25 cellular contexts compared by ENCODE assay signal in the genomic region with DNA sequence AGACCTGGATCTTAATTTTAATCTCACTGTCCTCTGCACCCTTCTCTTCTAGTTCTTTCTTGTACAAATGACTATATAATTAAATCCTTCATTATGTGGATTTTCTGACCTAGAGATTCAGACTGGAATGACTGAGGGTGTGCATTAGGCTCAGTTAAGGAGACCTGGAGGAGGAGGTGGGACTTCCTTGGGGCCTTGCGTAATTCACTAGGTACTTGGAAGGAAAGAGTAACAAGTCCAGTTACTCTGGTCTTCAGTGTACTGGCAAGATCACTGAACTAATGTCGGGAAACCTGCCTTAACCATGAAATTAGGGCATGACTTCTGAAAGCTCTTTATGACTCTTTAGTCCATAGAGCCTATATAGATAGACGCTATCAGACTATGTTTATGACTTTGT.
DNase-seq lines count a peak whose midpoint lies in the region; ATAC-seq, FAIRE-seq and TF ChIP-seq lines count a peak whose summit lies in the region.
"Had no signal": no experiment of that assay in that cellular context is flagged by ENCODE, and none has a peak within 500 bp of the region (broad histone marks: within the 10 kb centered on the region; RNA-seq: fewer than 3 reads in every experiment).

No MANE protein-coding gene starts in this region.

- TF ChIP-seq CTCF in PC-3 (conservative IDR thresholded peaks at IDR 0.05; ENCODE audit: low read depth, low read length) (no peak), endodermal cell (conservative IDR thresholded peaks at IDR 0.05) (no peak), nephron progenitor cell (IDR thresholded peaks at IDR 0.05) (no peak), upper lobe of right lung (IDR thresholded peaks at IDR 0.05) (no peak), HepG2 (CRISPR knock-in tag; IDR thresholded peaks at IDR 0.05) (no peak)

- 91 to 96% methylated on average over 3 of the region's 3 CpGs for WGBS in endodermal cell (ENCODE audit: insufficient coverage in 1 of 2, insufficient read length in 1 of 2), 2 experiments
- WGBS in HepG2 (ENCODE audit: low lambda C conversion rate), result 10% methylated on average over 3 of the region's 3 CpGs

- TF ChIP-seq EP300 in HepG2 (IDR thresholded peaks at IDR 0.05; ENCODE audit: low read depth in 2 of 2, low read length in 2 of 2), result no peak
- TF ChIP-seq EP300 in HepG2 (CRISPR knock-in tag; IDR thresholded peaks at IDR 0.05; ENCODE audit: borderline replicate concordance), result no peak

- H3K4me3 Mint-ChIP-seq in endodermal cell (no peak overlapping the region), nephron progenitor cell (no peak overlapping the region)
- H3K4me3 Mint-ChIP-seq: CD4-positive, alpha-beta memory T cell; HFFc6 had no signal

- in situ Hi-C loops in HepG2 (cut with HindIII; ENCODE audit: extremely low pct_ligation_motif_present, low pct_unique_long_range_greater_than_20kb), result no loop called here

- intact Hi-C loops in PC-3 (cut with micrococcal nuclease), result no loop called here
- intact Hi-C loops in upper lobe of right lung (cut with DNase I), result no loop called here
- intact Hi-C loops in HepG2 (cut with micrococcal nuclease; ENCODE audit: unreplicated experiment), result no loop called here

- CTCF ChIA-PET in PC-3 (lab: Charles Lee), result no interaction called here
- CTCF ChIA-PET in HepG2 (lab: Yijun Ruan, JAX; ENCODE audit: low intra/inter-chr PET ratio, low total read pairs), result no interaction called here

- no peaks in the 10 kb centered on the region for H3K9me3 ChIP-seq in PC-3 (ENCODE audit: low read length)
- H3K9me3 ChIP-seq in endodermal cell (ENCODE audit: control insufficient read depth, low read length), result no peaks in the 10 kb centered on the region
- H3K9me3 ChIP-seq in upper lobe of right lung, result no peaks in the 10 kb centered on the region
- no peaks in the 10 kb centered on the region for H3K9me3 ChIP-seq in HepG2 (ENCODE audit: low read length)
- H3K9me3 ChIP-seq: HAP-1 had no signal

- no peak overlapping the region for H3K4me3 ChIP-seq in PC-3 (ENCODE audit: low read length)
- H3K4me3 ChIP-seq in endodermal cell (ENCODE audit: low read length), result no peak overlapping the region
- no peak overlapping the region for H3K4me3 ChIP-seq in upper lobe of right lung
- no peak overlapping the region for H3K4me3 ChIP-seq in HepG2 (replicated peaks in 1 of 3; ENCODE audit: insufficient read depth in 1 of 3, low read depth in 2 of 3, low read length in 3 of 3)
- H3K4me3 ChIP-seq: GM12878, HAP-1 had no signal

- DNase-seq in PC-3, result peak; percentile 22
- DNase-seq in endodermal cell, result no peak
- DNase-seq in nephron progenitor cell, result no peak
- DNase-seq in upper lobe of right lung, result no peak
- no peak for DNase-seq in HepG2 (ENCODE audit: low spot score)
- DNase-seq in AG08395 (ENCODE audit: low spot score), result no peak
- DNase-seq: CD4-positive, alpha-beta memory T cell; COR-L47; GOT3; HFFc6; KG1; MM.1S; NCI-H1048; NCI-H1694 treated with DMSO at 0.1 percent for 48 hours; NCI-H2081; NCI-H526 treated with DMSO at 0.1 percent for 48 hours; SHP77 had no signal

- H3K9me3 Mint-ChIP-seq in endodermal cell, result no peaks in the 10 kb centered on the region
- H3K9me3 Mint-ChIP-seq in nephron progenitor cell, result peaks cover 5% of the 10 kb centered on the region

- H3K4me1 Mint-ChIP-seq in endodermal cell (peaks cover 7% of the 10 kb centered on the region), nephron progenitor cell (peaks cover 72% of the 10 kb centered on the region)
- H3K4me1 Mint-ChIP-seq: CD4-positive, alpha-beta memory T cell had no signal

- H3K27me3 ChIP-seq in PC-3 (ENCODE audit: low read length) (0 out of 2 replicates have a peak, but pooled peaks cover 2% of the 10 kb centered on the region), endodermal cell (ENCODE audit: control insufficient read depth, insufficient read depth, low read length, poor library complexity, severe bottlenecking) (no peaks in the 10 kb centered on the region), upper lobe of right lung (no peaks in the 10 kb centered on the region), HepG2 (ENCODE audit: control insufficient read depth in 1 of 2, insufficient read depth in 2 of 2, low read length in 2 of 2) (no peaks in the 10 kb centered on the region)

- BruUV-seq in PC-3 (replicated peaks; lab: Mats Ljungman, UMichigan) (no TSS peak), HepG2 (replicated peaks; lab: Mats Ljungman, UMichigan) (no TSS peak)

- no peaks in the 10 kb centered on the region for H3K36me3 Mint-ChIP-seq in endodermal cell (ENCODE audit: low read depth)
- peaks cover 4% of the 10 kb centered on the region for H3K36me3 Mint-ChIP-seq in nephron progenitor cell (ENCODE audit: low read depth)
- H3K36me3 Mint-ChIP-seq: CD4-positive, alpha-beta memory T cell had no signal

- no peaks in the 10 kb centered on the region for H4K20me1 ChIP-seq in PC-3 (ENCODE audit: low read length)
- no peaks in the 10 kb centered on the region for H4K20me1 ChIP-seq in HepG2 (ENCODE audit: insufficient read depth, low read length)

- H2AFZ ChIP-seq in PC-3 (ENCODE audit: low read length) (no peak overlapping the region), HepG2 (ENCODE audit: low read length) (no peak overlapping the region)

- H3K36me3 ChIP-seq in PC-3 (ENCODE audit: low read depth, low read length), result no peaks in the 10 kb centered on the region
- H3K36me3 ChIP-seq in endodermal cell (ENCODE audit: control insufficient read depth, insufficient read depth, low read length), result no peaks in the 10 kb centered on the region
- H3K36me3 ChIP-seq in upper lobe of right lung, result no peaks in the 10 kb centered on the region
- H3K36me3 ChIP-seq in HepG2 (replicated peaks in 1 of 2; ENCODE audit: control insufficient read depth in 1 of 2, insufficient read depth in 2 of 2, low read length in 2 of 2), result no peaks in the 10 kb centered on the region
- H3K36me3 ChIP-seq: HAP-1 had no signal

- no peak for TF ChIP-seq POLR2A in HepG2 (IDR thresholded peaks at IDR 0.05; ENCODE audit: insufficient read depth in 1 of 2, low read depth in 2 of 2, low read length in 2 of 2)

- peaks cover 29% of the 10 kb centered on the region for H3K4me1 ChIP-seq in PC-3 (ENCODE audit: insufficient read depth, low read length)
- no peaks in the 10 kb centered on the region for H3K4me1 ChIP-seq in endodermal cell (ENCODE audit: control insufficient read depth, insufficient read depth, low read length)
- no peaks in the 10 kb centered on the region for H3K4me1 ChIP-seq in upper lobe of right lung
- no peaks in the 10 kb centered on the region for H3K4me1 ChIP-seq in HepG2 (ENCODE audit: insufficient read depth, low read length)
- H3K4me1 ChIP-seq: HAP-1 had no signal

- H3K4me2 ChIP-seq in PC-3 (ENCODE audit: low read length) (0 out of 2 replicates have a peak overlapping the region, but pooled peaks have one; percentile 15), HepG2 (ENCODE audit: low read depth, low read length) (no peak overlapping the region)

- H3K9ac ChIP-seq in PC-3 (ENCODE audit: low read length) (no peak overlapping the region), endodermal cell (ENCODE audit: extremely low read depth, low read length, poor library complexity, severe bottlenecking) (no peak overlapping the region), HepG2 (ENCODE audit: insufficient read depth, low read depth, low read length) (no peak overlapping the region)

- no peaks in the 10 kb centered on the region for H3K9me2 ChIP-seq in PC-3 (replicated peaks; ENCODE audit: low read length)

- FAIRE-seq in HepG2 (lab: Jason Lieb, UNC), result no peak
- FAIRE-seq: A204.1, G401.6, GM12878, HTR-8/SVneo had no signal

- H3K27ac Mint-ChIP-seq in endodermal cell (no peak overlapping the region), nephron progenitor cell (peak overlapping the region; percentile 90)
- H3K27ac Mint-ChIP-seq: CD4-positive, alpha-beta memory T cell; HFFc6 had no signal

- H3F3A ChIP-seq in PC-3 (ENCODE audit: low read length, unreplicated experiment), result no peaks in the 10 kb centered on the region

- H3K27ac ChIP-seq in PC-3 (ENCODE audit: low read length) (no peak overlapping the region), endodermal cell (ENCODE audit: low read depth, low read length) (peak overlapping the region; percentile 61), upper lobe of right lung (no peak overlapping the region), HepG2 (ENCODE audit: extremely low read length, insufficient read depth, low read length) (no peak overlapping the region)
- H3K27ac ChIP-seq: RWPE1 had no signal

- POLR2A ChIA-PET in PC-3 (lab: Charles Lee; ENCODE audit: unreplicated experiment) (interaction anchor here (0.6 kb wide), 1 partner anchor 469 kb away, joined by 3 read pairs; no protein-coding TSS in a partner anchor), HepG2 (lab: Yijun Ruan, JAX) (no interaction called here)

- no peak for TF ChIP-seq RAD21 in HepG2 (CRISPR knock-in tag; IDR thresholded peaks at IDR 0.05)

- H3K27me3 Mint-ChIP-seq in endodermal cell (ENCODE audit: insufficient read depth) (no peaks in the 10 kb centered on the region), nephron progenitor cell (ENCODE audit: low read depth, poor library complexity) (peaks cover 5% of the 10 kb centered on the region)
- H3K27me3 Mint-ChIP-seq: CD4-positive, alpha-beta memory T cell had no signal

- H3K79me2 ChIP-seq in PC-3 (ENCODE audit: low read length) (no peaks in the 10 kb centered on the region), HepG2 (ENCODE audit: insufficient read depth, low read length) (no peaks in the 10 kb centered on the region)

- ATAC-seq in PC-3 (no peak), upper lobe of right lung (peak; percentile 87), HG02885 (IDR thresholded peaks at IDR 0.05; ENCODE audit: poor library complexity, unreplicated experiment) (no peak), HepG2 (no peak)
- ATAC-seq: Panc1 had no signal

TF ChIP-seq in HepG2, 621 proteins besides CTCF, POLR2A, EP300 and RAD21 (continues in another document):
- TF ChIP-seq ZNF75D (CRISPR knock-in tag; IDR thresholded peaks at IDR 0.05; ENCODE audit: borderline replicate concordance), result no peak
- TF ChIP-seq MIER3 (CRISPR knock-in tag; IDR thresholded peaks at IDR 0.05; ENCODE audit: borderline replicate concordance), result no peak
- no peak for TF ChIP-seq ONECUT2 (CRISPR knock-in tag; IDR thresholded peaks at IDR 0.05)
